In genomic region chr6:89360415-89360999, GRCh38 we compare ENCODE assay signal across 10 cellular contexts. TPM values are rescaled to one million over a fixed set of nuclear protein-coding genes. Genes with fewer than 3 reads are reported as not detected.
A peak's percentile ranks its signal among the peaks of the same experiment; 100 is the strongest.
DNase-seq lines count a peak whose midpoint lies in the region; ATAC-seq, FAIRE-seq and TF ChIP-seq lines count a peak whose summit lies in the region.
"Had no signal": no experiment of that assay in that cellular context is flagged by ENCODE, and none has a peak within 500 bp of the region (broad histone marks: within the 10 kb centered on the region; RNA-seq: fewer than 3 reads in every experiment).

No MANE protein-coding gene starts in this region.

- DNase-seq in GM12892 (ENCODE audit: insufficient read length) (no peak), fibroblast of the aortic adventitia (ENCODE audit: low read depth) (peak; percentile 7), LoVo (ENCODE audit: low spot score) (no peak), UCSD-AML1 (lab: John Stamatoyannopoulos, UW; ENCODE audit: unreplicated experiment) (no peak), DMS153 (lab: John Stamatoyannopoulos, UW) (no peak)
- no peak for DNase-seq in activated CD8-positive, alpha-beta memory T cell treated with anti-CD3 and anti-CD28 coated beads, Interleukin-2, amount 50 U/mL, for 4 hours
- DNase-seq: activated CD4-positive, alpha-beta T cell treated with anti-CD3 and anti-CD28 coated beads for 4 hours had no signal

- peak; percentile 46 for ATAC-seq in GM21576 (IDR thresholded peaks at IDR 0.05; ENCODE audit: unreplicated experiment)

- H3K9ac ChIP-seq in KMS-11, result no peak overlapping the region

- H3K4me3 ChIP-seq in KMS-11 (IDR thresholded peaks at IDR 0.05; ENCODE audit: insufficient read depth, low read depth, low read length), result no peak overlapping the region
- H3K4me3 ChIP-seq in fibroblast of the aortic adventitia (ENCODE audit: low read depth, low read length), result no peak overlapping the region

- no peak overlapping the region; the same call in 1 of the 2 replicates for H2AFZ ChIP-seq in KMS-11 (ENCODE audit: low read depth)

- peak overlapping the region; percentile 40 for H3K4me2 ChIP-seq in KMS-11

- H4K20me1 ChIP-seq in KMS-11 (ENCODE audit: insufficient read depth), result no peaks in the 10 kb centered on the region

- H3K27ac ChIP-seq in KMS-11, result peak overlapping the region; percentile 26
- H3K27ac ChIP-seq: HL-60 had no signal

- peak; percentile 89 for FAIRE-seq in GM12892 (lab: Jason Lieb, UNC)

- peaks cover 80% of the 10 kb centered on the region for H3K4me1 ChIP-seq in KMS-11 (ENCODE audit: low read depth, poor library complexity, severe bottlenecking)

- H3K79me2 ChIP-seq in KMS-11 (ENCODE audit: insufficient read depth, low read depth), result no peaks in the 10 kb centered on the region

- no peaks in the 10 kb centered on the region for H3K27me3 ChIP-seq in KMS-11 (ENCODE audit: insufficient read depth, low read depth)

- TF ChIP-seq CTCF in KMS-11 (conservative IDR thresholded peaks at IDR 0.05; ENCODE audit: low read depth, low read length), result no peak
- TF ChIP-seq CTCF in fibroblast of the aortic adventitia (IDR thresholded peaks at IDR 0.05; ENCODE audit: insufficient read depth, low read length), result no peak

- no peaks in the 10 kb centered on the region for H3K36me3 ChIP-seq in KMS-11 (ENCODE audit: insufficient read depth)

- TF ChIP-seq POLR2A in GM12892 (IDR thresholded peaks at IDR 0.05; ENCODE audit: low read depth, low read length), result no peak

RNA-seq across cellular contexts. Expression of gene UBE2J1, which starts 8.0 kb away (rescaled TPM):
- 79.4 TPM for polyA plus RNA-seq in GM12892 (2012; ENCODE audit: missing spikeins)
- total RNA-seq in fibroblast of the aortic adventitia (ENCODE audit: low replicate concordance), result 23.1 and 50.9 TPM in 2 replicates

RNA-seq across cellular contexts. Expression of gene GABRR2, which starts 45.4 kb away (rescaled TPM):
- 0.51 TPM for polyA plus RNA-seq in GM12892 (2012; ENCODE audit: missing spikeins)
- 0.09 TPM in 1 of 2 replicates, not detected in the other for total RNA-seq in fibroblast of the aortic adventitia (ENCODE audit: low replicate concordance)

RNA-seq across cellular contexts. Expression of gene RRAGD, which starts 51.6 kb away (rescaled TPM):
- polyA plus RNA-seq in GM12892 (2012; ENCODE audit: missing spikeins), result 29.6 TPM
- total RNA-seq in fibroblast of the aortic adventitia (ENCODE audit: low replicate concordance), result 1.4 and 15.1 TPM in 2 replicates
